8 cellular contexts compared by ENCODE assay signal in genomic region chr11:57311109-57311936, GRCh38. TPM values are rescaled to one million over a fixed set of nuclear protein-coding genes. Genes with fewer than 3 reads are reported as not detected.
DNase-seq lines count a peak whose midpoint lies in the region; ATAC-seq, FAIRE-seq and TF ChIP-seq lines count a peak whose summit lies in the region.

No MANE protein-coding gene starts in this region.

- DNase-seq in GM12891 (ENCODE audit: insufficient read length, low spot score): peak; percentile 88
- peak; percentile 45 for DNase-seq in NCI-H1105 (lab: John Stamatoyannopoulos, UW)
- peak; percentile 98 for DNase-seq in coronary artery (ENCODE audit: low spot score)
- peak; percentile 90 to 96 for DNase-seq in left colon
- DNase-seq in stimulated activated CD4-positive, alpha-beta T cell treated with anti-CD3 and anti-CD28 coated beads, Interleukin-2, amount 100 ng/mL, for 4 hours (ENCODE audit: low read depth): peak; percentile 45
- no peak for DNase-seq in T-helper 9 cell

- no peak for TF ChIP-seq POLR2A in GM12891 (IDR thresholded peaks at IDR 0.05; ENCODE audit: low read depth, low read length)

- peak overlapping the region; percentile 86 for H3K4me3 ChIP-seq in coronary artery

- H3K27ac ChIP-seq in coronary artery: peak overlapping the region; percentile 86 to 99

- TF ChIP-seq CTCF in coronary artery (IDR thresholded peaks at IDR 0.05): no peak

- intact Hi-C loops in left colon (cut with DNase I, micrococcal nuclease): no loop called here

- ATAC-seq in HG02588 (IDR thresholded peaks at IDR 0.05; ENCODE audit: unreplicated experiment): peak; percentile 97
- peak; percentile 90 to 92 for ATAC-seq in activated CD4-positive, CD25-positive, alpha-beta regulatory T cell treated with anti-CD3 and anti-CD28 coated beads, Interleukin-2, amount 50 U/mL, for 24 hours
- ATAC-seq in left colon: peak; percentile 93

- peak; percentile 87 for FAIRE-seq in GM12891 (lab: Jason Lieb, UNC)

TF ChIP-seq in GM12891, 5 proteins besides CTCF, POLR2A, EP300 and RAD21:
- no peak for TF ChIP-seq SPI1 (IDR thresholded peaks at IDR 0.05; ENCODE audit: low read depth, low read length)
- no peak for TF ChIP-seq POLR2AphosphoS5 (IDR thresholded peaks at IDR 0.05; ENCODE audit: low read depth, low read length)
- no peak for TF ChIP-seq TAF1 (IDR thresholded peaks at IDR 0.05; ENCODE audit: low read depth, low read length)
- no peak for TF ChIP-seq POU2F2 (IDR thresholded peaks at IDR 0.05; ENCODE audit: low read depth, low read length)
- no peak for TF ChIP-seq PAX5 (IDR thresholded peaks at IDR 0.05; ENCODE audit: insufficient read depth, low read length, severe bottlenecking)

RNA-seq across cellular contexts. Expression of gene TNKS1BP1, which starts 13.4 kb away (rescaled TPM):
- 6.6 TPM for polyA plus RNA-seq in GM12891 (2012; ENCODE audit: low read depth, missing spikeins)
- total RNA-seq in left colon: 100 to 1,000 TPM; 135 to 191 TPM

RNA-seq across cellular contexts. Expression of gene SSRP1, which starts 24.4 kb away (rescaled TPM):
- 89.8 TPM for polyA plus RNA-seq in GM12891 (2012; ENCODE audit: low read depth, missing spikeins)
- total RNA-seq in left colon: 10 to 100 TPM; 56.5 to 67.8 TPM

RNA-seq across cellular contexts. Expression of gene P2RX3, which starts 26.8 kb away (rescaled TPM):
- polyA plus RNA-seq in GM12891 (2012; ENCODE audit: low read depth, missing spikeins): not detected
- not detected for total RNA-seq in left colon
